In genomic region chr7:23105086-23105643, GRCh38 we compare ENCODE assay signal across 8 cellular contexts. TPM values are rescaled to one million over a fixed set of nuclear protein-coding genes. Genes with fewer than 3 reads are reported as not detected.
DNase-seq lines count a peak whose midpoint lies in the region; ATAC-seq and TF ChIP-seq lines count a peak whose summit lies in the region.

No MANE protein-coding gene starts in this region.

- BruUV-seq in HCT116 (replicated peaks; lab: Mats Ljungman, UMichigan): TSS peak; percentile 79

- H3K4me3 ChIP-seq in HCT116 (replicated peaks in 1 of 2; ENCODE audit: low read depth in 1 of 2, low read length in 2 of 2) (peak overlapping the region; percentile 88 to 96), mucosa of rectum (ENCODE audit: low read length in 2 of 2) (peak overlapping the region; percentile 92)

- peak overlapping the region; percentile 84 for H3K4me2 ChIP-seq in HCT116 (ENCODE audit: low read length)

- no peaks in the 10 kb centered on the region for H3K9me3 ChIP-seq in HCT116 (ENCODE audit: control insufficient read depth in 1 of 2, insufficient read depth in 1 of 2, low read depth in 1 of 2, low read length in 2 of 2)
- no peaks in the 10 kb centered on the region for H3K9me3 ChIP-seq in mucosa of rectum (ENCODE audit: control insufficient read depth in 2 of 2, low read length in 2 of 2)

- intact Hi-C loops in HCT116 (cut with micrococcal nuclease): loop anchor here (5.0 to 10.0 kb wide), 3 partner anchors 77 to 440 kb away; partner anchors contain the start of genes MALSU1 and NUP42

- no peak overlapping the region for H2AFZ ChIP-seq in HCT116 (ENCODE audit: low read depth, low read length, poor library complexity, severe bottlenecking)

- TF ChIP-seq POLR2A in HCT116 (IDR thresholded peaks at IDR 0.05; ENCODE audit: borderline replicate concordance, extremely low read depth, insufficient read depth, insufficient read length): peak; percentile 91

- CTCF ChIA-PET in HCT116 (lab: Charles Lee): interaction anchor here (3.0 kb wide), 1 partner anchor 20 kb away, joined by 14 read pairs; no protein-coding TSS in a partner anchor

- peak; percentile 27 for ATAC-seq in HCT116

- DNase-seq in DMS153 treated with DMSO at 0.1 percent for 48 hours (lab: John Stamatoyannopoulos, UW; ENCODE audit: unreplicated experiment) (peak; percentile 65), DMS153 (lab: John Stamatoyannopoulos, UW) (no peak), HCT116 (ENCODE audit: low read depth, low spot score) (no peak), NCI-H146 (lab: John Stamatoyannopoulos, UW) (peak; percentile 43), caudate nucleus (lab: John Stamatoyannopoulos, UW) (peak in 2 of 61 donors; percentile 38 to 48), NCI-H1105 (lab: John Stamatoyannopoulos, UW) (no peak), COLO829 (ENCODE audit: low spot score) (no peak)

- POLR2A ChIA-PET in HCT116 (lab: Charles Lee): interaction anchor here (1.4 kb wide), 1 partner anchor 15 kb away, joined by 3 read pairs; no protein-coding TSS in a partner anchor

- H3K4me1 ChIP-seq in HCT116 (ENCODE audit: control insufficient read depth in 1 of 2, insufficient read depth in 2 of 2, low read length in 2 of 2) (peaks cover 0 to 7% of the 10 kb centered on the region in 2 experiments; a peak in 3 of 4 replicates), mucosa of rectum (ENCODE audit: control insufficient read depth in 2 of 2, insufficient read depth in 2 of 2, low read length in 2 of 2) (peaks cover 4 to 16% of the 10 kb centered on the region in 2 donors)

- no peaks in the 10 kb centered on the region for H4K20me1 ChIP-seq in HCT116 (ENCODE audit: insufficient read depth)

- TF ChIP-seq RAD21 in HCT116 (IDR thresholded peaks at IDR 0.05; ENCODE audit: low read depth): no peak

- H3K36me3 ChIP-seq in HCT116 (ENCODE audit: control insufficient read depth in 1 of 2, insufficient read depth in 2 of 2, low read length in 2 of 2): no peaks in the 10 kb centered on the region
- H3K36me3 ChIP-seq in mucosa of rectum (ENCODE audit: control insufficient read depth in 2 of 2, insufficient read depth in 2 of 2, low read length in 2 of 2): no peaks in the 10 kb centered on the region

- peaks cover 18% of the 10 kb centered on the region for H3K79me2 ChIP-seq in HCT116 (ENCODE audit: insufficient read depth, low read length)

- no peaks in the 10 kb centered on the region for H3K9me2 ChIP-seq in HCT116 (ENCODE audit: insufficient read depth)

- RAD21 ChIA-PET in HCT116 (lab: Charles Lee; ENCODE audit: low non-redundant PET in 1 of 2, low total read pairs in 2 of 2, uncharacterized antibody in 2 of 2, unreplicated experiment in 2 of 2): no interaction called here

- peak overlapping the region; percentile 81 for H3K9ac ChIP-seq in HCT116 (ENCODE audit: low read length)
- H3K9ac ChIP-seq in mucosa of rectum (ENCODE audit: low read depth in 1 of 2, low read length in 2 of 2): peak overlapping the region; percentile 61 to 96

- no peaks in the 10 kb centered on the region for H3K27me3 ChIP-seq in HCT116 (ENCODE audit: insufficient read depth, low read length)
- no peaks in the 10 kb centered on the region for H3K27me3 ChIP-seq in mucosa of rectum (ENCODE audit: control insufficient read depth in 2 of 2, insufficient read depth in 2 of 2, low read length in 2 of 2)

- no peak for TF ChIP-seq CTCF in HCT116 (IDR thresholded peaks at IDR 0.05 in 2 of 3, conservative IDR thresholded peaks at IDR 0.05 in 1 of 3; ENCODE audit: borderline replicate concordance in 1 of 3, insufficient read depth in 1 of 3, low read depth in 2 of 3, low read length in 2 of 3)

- H3K27ac ChIP-seq in HCT116 (ENCODE audit: low read depth, low read length): peak overlapping the region; percentile 24; the same call in 1 of the 2 replicates
- H3K27ac ChIP-seq in caudate nucleus (ENCODE audit: low read depth, low read length): peak overlapping the region; percentile 2
- peak overlapping the region; percentile 89 to 93 for H3K27ac ChIP-seq in mucosa of rectum (ENCODE audit: low read depth in 2 of 2, low read length in 2 of 2)

TF ChIP-seq in HCT116, 20 proteins besides CTCF, POLR2A, EP300 and RAD21:
- TF ChIP-seq SIN3A (IDR thresholded peaks at IDR 0.05; ENCODE audit: low read depth) (peak; percentile 94; the same call in 1 of the 2 replicates), ATF3 (IDR thresholded peaks at IDR 0.05) (no peak), REST (IDR thresholded peaks at IDR 0.05; ENCODE audit: low read depth) (0 out of 2 replicates have a peak, but pooled peaks have one; percentile 3)

RNA-seq across cellular contexts. Expression of gene KLHL7, which starts 0.4 kb away (rescaled TPM):
- 20.6 TPM for total RNA-seq in HCT116 (2021; ENCODE audit: unreplicated experiment)
- polyA plus RNA-seq in HCT116 (2012): 13.0 and 13.9 TPM in 2 replicates

Comparison
In these comparisons a context has a peak if more than half of its experiments do, and no peak if none do; other contexts are left out.
1. DNase-seq: peak in DMS153 treated with DMSO at 0.1 percent for 48 hours (single experiment) and NCI-H146 (single experiment); none in DMS153 (single experiment), HCT116 (single experiment), NCI-H1105 (single experiment) and COLO829 (single experiment).
2. H3K27ac ChIP-seq: peak in every context shown above with its lines; median percentile 91 in mucosa of rectum; 24 in HCT116; 2 in caudate nucleus.